ENCODE assay signal across 32 cellular contexts in the genomic region with DNA sequence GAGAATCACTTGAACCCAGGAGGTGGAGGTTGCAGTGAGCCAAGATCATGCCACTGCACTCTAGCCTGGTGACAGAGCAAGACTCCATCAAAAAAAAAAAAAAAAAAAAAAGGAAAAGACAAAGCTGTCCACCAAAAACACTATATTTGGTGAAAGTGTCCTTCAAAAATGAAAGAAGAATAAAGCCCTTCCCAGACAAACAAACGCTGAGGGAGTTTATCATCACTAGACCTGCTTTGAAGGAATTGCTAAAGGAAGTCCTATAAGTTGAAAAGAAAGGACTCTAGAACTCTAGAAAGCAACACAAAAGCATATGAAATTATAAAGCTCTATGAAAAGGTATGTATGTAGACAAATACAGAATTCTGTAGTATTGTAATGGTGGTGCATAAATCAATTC.
DNase-seq lines count a peak whose midpoint lies in the region; ATAC-seq, FAIRE-seq and TF ChIP-seq lines count a peak whose summit lies in the region.
"Had no signal": no experiment of that assay in that cellular context is flagged by ENCODE, and none has a peak within 500 bp of the region (broad histone marks: within the 10 kb centered on the region; RNA-seq: fewer than 3 reads in every experiment).

No MANE protein-coding gene starts in this region.

- intact Hi-C loops in HepG2 (cut with micrococcal nuclease; ENCODE audit: unreplicated experiment): no loop called here
- intact Hi-C loops in right lobe of liver (cut with DNase I): no loop called here

- CTCF ChIA-PET in HepG2 (lab: Yijun Ruan, JAX; ENCODE audit: low intra/inter-chr PET ratio, low total read pairs) (no interaction called here), HEK293 (lab: Yijun Ruan, JAX) (interaction anchor here (0.8 kb wide), 1 partner anchor 48 kb away, joined by 3 read pairs; no protein-coding TSS in a partner anchor)

- no peak for FAIRE-seq in HepG2 (lab: Jason Lieb, UNC)
- FAIRE-seq: A204.1, A549, D721Med had no signal

- no peak overlapping the region for H3K4me2 ChIP-seq in HepG2 (ENCODE audit: low read depth, low read length)
- H3K4me2 ChIP-seq: A549; BLaER1; BLaER1 treated with 17β-estradiol and CSF1 and Interleukin-3, amounts not matched to agents 10 nM and 100 nM had no signal

- no peak overlapping the region for H3K27ac ChIP-seq in HepG2 (ENCODE audit: extremely low read length, insufficient read depth, low read length)
- H3K27ac ChIP-seq in right lobe of liver: no peak overlapping the region
- no peak overlapping the region for H3K27ac ChIP-seq in HEK293 (ENCODE audit: extremely low read depth, low read depth, low read length)
- H3K27ac ChIP-seq: 22Rv1; A549; BLaER1; BLaER1 treated with 17β-estradiol and CSF1 and Interleukin-3, amounts not matched to agents 10 nM and 100 nM; C4-2B had no signal

- TF ChIP-seq POLR2A in HepG2 (IDR thresholded peaks at IDR 0.05; ENCODE audit: insufficient read depth in 1 of 2, low read depth in 2 of 2, low read length in 2 of 2) (no peak), right lobe of liver (IDR thresholded peaks at IDR 0.05) (no peak)

- POLR2A ChIA-PET in HepG2 (lab: Yijun Ruan, JAX) (no interaction called here), HEK293 (lab: Yijun Ruan, JAX) (no interaction called here)

- H3K79me2 ChIP-seq in HepG2 (ENCODE audit: insufficient read depth, low read length): no peaks in the 10 kb centered on the region

- 2% methylated on average over 1 of the region's 1 CpG for WGBS in HepG2 (ENCODE audit: low lambda C conversion rate)
- 91% methylated on average over 1 of the region's 1 CpG for WGBS in right lobe of liver (ENCODE audit: insufficient coverage, low coverage, low lambda C conversion rate, missing lambda C conversion rate)

- peak; percentile 9 for DNase-seq in DMS 273 (lab: John Stamatoyannopoulos, UW; ENCODE audit: unreplicated experiment)
- DNase-seq in DMS 273 treated with DMSO at 0.1 percent for 48 hours (lab: John Stamatoyannopoulos, UW): no peak
- DNase-seq in HepG2 (ENCODE audit: low spot score): no peak
- no peak for DNase-seq in right lobe of liver
- DNase-seq: 8988T; ACHN; AML-193; BE2C; C1 segment of cervical spinal cord; Caco-2; Calu3; CD4-positive, alpha-beta memory T cell; CD4-positive, alpha-beta T cell; CD4-positive, CD25-positive, alpha-beta regulatory T cell; CD8-positive, alpha-beta memory T cell; CD8-positive, alpha-beta T cell; COR-L47; DMS153; DMS53; DMS79; DMS79 treated with DMSO at 0.1 percent for 48 hours; DND-41; EL had no signal

- no peak for TF ChIP-seq RAD21 in HepG2 (CRISPR knock-in tag; IDR thresholded peaks at IDR 0.05)

- peaks cover 16% of the 10 kb centered on the region for H3K9me3 ChIP-seq in HepG2 (ENCODE audit: low read length)
- no peaks in the 10 kb centered on the region for H3K9me3 ChIP-seq in right lobe of liver
- H3K9me3 ChIP-seq in HEK293 (ENCODE audit: control insufficient read depth, insufficient read depth, low read depth, low read length): no peaks in the 10 kb centered on the region
- H3K9me3 ChIP-seq: BE2C had no signal

- no TSS peak for BruUV-seq in HepG2 (replicated peaks; lab: Mats Ljungman, UMichigan)

- TF ChIP-seq CTCF in HepG2 (CRISPR knock-in tag; IDR thresholded peaks at IDR 0.05) (no peak), right lobe of liver (IDR thresholded peaks at IDR 0.05) (no peak), HEK293 (tag by site-specific recombination; IDR thresholded peaks at IDR 0.05) (no peak)

- ATAC-seq in HepG2: no peak
- no peak for ATAC-seq in right lobe of liver
- ATAC-seq in HG03045 (IDR thresholded peaks at IDR 0.05; ENCODE audit: unreplicated experiment): no peak
- ATAC-seq: A549; CD8-positive, alpha-beta T cell had no signal

- H3K36me3 ChIP-seq in HepG2 (replicated peaks in 1 of 2; ENCODE audit: control insufficient read depth in 1 of 2, insufficient read depth in 2 of 2, low read length in 2 of 2) (no peaks in the 10 kb centered on the region), right lobe of liver (no peaks in the 10 kb centered on the region), HEK293 (ENCODE audit: control insufficient read depth in 2 of 2, insufficient read depth in 1 of 2, low read length in 2 of 2) (no peaks in the 10 kb centered on the region)
- H3K36me3 ChIP-seq: BE2C, BLaER1 had no signal

- H3K4me3 ChIP-seq in HepG2 (replicated peaks in 1 of 3; ENCODE audit: insufficient read depth in 1 of 3, low read depth in 2 of 3, low read length in 3 of 3) (no peak overlapping the region), right lobe of liver (no peak overlapping the region), HEK293 (ENCODE audit: low read depth, low read length) (no peak overlapping the region)
- H3K4me3 ChIP-seq: A549; BLaER1; BLaER1 treated with 17β-estradiol and CSF1 and Interleukin-3, amounts not matched to agents 10 nM and 100 nM had no signal

- H3K9ac ChIP-seq in HepG2 (ENCODE audit: insufficient read depth, low read depth, low read length): no peak overlapping the region
- H3K9ac ChIP-seq: BLaER1; BLaER1 treated with 17β-estradiol and CSF1 and Interleukin-3, amounts not matched to agents 10 nM and 100 nM had no signal

- no peaks in the 10 kb centered on the region for H4K20me1 ChIP-seq in HepG2 (ENCODE audit: insufficient read depth, low read length)
- H4K20me1 ChIP-seq: BLaER1; BLaER1 treated with 17β-estradiol and CSF1 and Interleukin-3, amounts not matched to agents 10 nM and 100 nM had no signal

- no peaks in the 10 kb centered on the region for H3K4me1 ChIP-seq in HepG2 (ENCODE audit: insufficient read depth, low read length)
- no peaks in the 10 kb centered on the region for H3K4me1 ChIP-seq in right lobe of liver
- no peaks in the 10 kb centered on the region for H3K4me1 ChIP-seq in HEK293 (ENCODE audit: control insufficient read depth, insufficient read depth, low read length)
- H3K4me1 ChIP-seq: A549; BE2C; BLaER1; BLaER1 treated with 17β-estradiol and CSF1 and Interleukin-3, amounts not matched to agents 10 nM and 100 nM; Caco-2 had no signal

- in situ Hi-C loops in HepG2 (cut with HindIII; ENCODE audit: extremely low pct_ligation_motif_present, low pct_unique_long_range_greater_than_20kb): no loop called here

- H2AFZ ChIP-seq in HepG2 (ENCODE audit: low read length): no peak overlapping the region

- H3K27me3 ChIP-seq in HepG2 (ENCODE audit: control insufficient read depth in 1 of 2, insufficient read depth in 2 of 2, low read length in 2 of 2) (no peaks in the 10 kb centered on the region), right lobe of liver (no peaks in the 10 kb centered on the region)
- H3K27me3 ChIP-seq: BLaER1; BLaER1 treated with 17β-estradiol and CSF1 and Interleukin-3, amounts not matched to agents 10 nM and 100 nM had no signal

- TF ChIP-seq EP300 in HepG2 (IDR thresholded peaks at IDR 0.05; ENCODE audit: low read depth in 2 of 2, low read length in 2 of 2) (no peak), HepG2 (CRISPR knock-in tag; IDR thresholded peaks at IDR 0.05; ENCODE audit: borderline replicate concordance) (no peak)

TF ChIP-seq in HepG2, 621 proteins besides CTCF, POLR2A, EP300 and RAD21 (continues in another document):
- no peak for TF ChIP-seq SMAD3 (CRISPR knock-in tag; IDR thresholded peaks at IDR 0.05)

TF ChIP-seq in HEK293, 187 proteins besides CTCF, POLR2A, EP300 and RAD21:
- no peak for TF ChIP-seq SP2 (tag by site-specific recombination; IDR thresholded peaks at IDR 0.05)
- no peak for TF ChIP-seq ZNF248 (tag by site-specific recombination; IDR thresholded peaks at IDR 0.05)
- TF ChIP-seq ZBTB1 (tag by site-specific recombination; IDR thresholded peaks at IDR 0.05): no peak
- peak; percentile 84 for TF ChIP-seq SETDB1 (IDR thresholded peaks at IDR 0.05; ENCODE audit: insufficient read length, low read length)
- TF ChIP-seq ZSCAN23 (tag by site-specific recombination; IDR thresholded peaks at IDR 0.05): no peak
